In the genomic region with DNA sequence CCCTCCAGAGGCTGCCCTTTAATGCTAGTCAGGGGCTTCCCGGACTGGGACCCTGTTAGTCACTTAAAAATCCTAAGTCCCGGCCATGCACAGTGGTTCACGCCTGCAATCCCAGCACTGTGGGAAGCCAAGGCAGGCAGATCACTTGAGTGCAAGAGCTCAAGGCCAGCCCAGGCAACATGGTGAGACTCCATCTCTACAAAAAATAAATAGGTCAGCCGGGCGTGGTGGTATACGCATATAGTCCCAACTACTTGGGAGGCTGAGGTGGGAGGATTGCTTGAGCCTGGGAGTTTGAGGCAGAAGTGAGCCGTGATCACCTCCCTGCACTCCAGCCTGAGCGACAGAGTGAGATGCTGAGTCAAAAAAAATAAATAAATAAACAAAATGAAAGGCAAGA, we compare ENCODE assay signal across 1 cellular context.
TF ChIP-seq lines count a peak whose summit lies in the region.

No MANE protein-coding gene starts in this region.

TF ChIP-seq in HepG2, 621 proteins besides CTCF, POLR2A, EP300 and RAD21:
- TF ChIP-seq, protein P1, sequence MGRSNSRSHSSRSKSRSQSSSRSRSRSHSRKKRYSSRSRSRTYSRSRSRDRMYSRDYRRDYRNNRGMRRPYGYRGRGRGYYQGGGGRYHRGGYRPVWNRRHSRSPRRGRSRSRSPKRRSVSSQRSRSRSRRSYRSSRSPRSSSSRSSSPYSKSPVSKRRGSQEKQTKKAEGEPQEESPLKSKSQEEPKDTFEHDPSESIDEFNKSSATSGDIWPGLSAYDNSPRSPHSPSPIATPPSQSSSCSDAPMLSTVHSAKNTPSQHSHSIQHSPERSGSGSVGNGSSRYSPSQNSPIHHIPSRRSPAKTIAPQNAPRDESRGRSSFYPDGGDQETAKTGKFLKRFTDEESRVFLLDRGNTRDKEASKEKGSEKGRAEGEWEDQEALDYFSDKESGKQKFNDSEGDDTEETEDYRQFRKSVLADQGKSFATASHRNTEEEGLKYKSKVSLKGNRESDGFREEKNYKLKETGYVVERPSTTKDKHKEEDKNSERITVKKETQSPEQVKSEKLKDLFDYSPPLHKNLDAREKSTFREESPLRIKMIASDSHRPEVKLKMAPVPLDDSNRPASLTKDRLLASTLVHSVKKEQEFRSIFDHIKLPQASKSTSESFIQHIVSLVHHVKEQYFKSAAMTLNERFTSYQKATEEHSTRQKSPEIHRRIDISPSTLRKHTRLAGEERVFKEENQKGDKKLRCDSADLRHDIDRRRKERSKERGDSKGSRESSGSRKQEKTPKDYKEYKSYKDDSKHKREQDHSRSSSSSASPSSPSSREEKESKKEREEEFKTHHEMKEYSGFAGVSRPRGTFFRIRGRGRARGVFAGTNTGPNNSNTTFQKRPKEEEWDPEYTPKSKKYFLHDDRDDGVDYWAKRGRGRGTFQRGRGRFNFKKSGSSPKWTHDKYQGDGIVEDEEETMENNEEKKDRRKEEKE (IDR thresholded peaks at IDR 0.05) = no peak
- TF ChIP-seq, protein P2, sequence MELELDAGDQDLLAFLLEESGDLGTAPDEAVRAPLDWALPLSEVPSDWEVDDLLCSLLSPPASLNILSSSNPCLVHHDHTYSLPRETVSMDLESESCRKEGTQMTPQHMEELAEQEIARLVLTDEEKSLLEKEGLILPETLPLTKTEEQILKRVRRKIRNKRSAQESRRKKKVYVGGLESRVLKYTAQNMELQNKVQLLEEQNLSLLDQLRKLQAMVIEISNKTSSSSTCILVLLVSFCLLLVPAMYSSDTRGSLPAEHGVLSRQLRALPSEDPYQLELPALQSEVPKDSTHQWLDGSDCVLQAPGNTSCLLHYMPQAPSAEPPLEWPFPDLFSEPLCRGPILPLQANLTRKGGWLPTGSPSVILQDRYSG (CRISPR knock-in tag; IDR thresholded peaks at IDR 0.05) = no peak
- TF ChIP-seq HOXA7 (CRISPR knock-in tag; IDR thresholded peaks at IDR 0.05) (no peak), ZNF276 (CRISPR knock-in tag; IDR thresholded peaks at IDR 0.05; ENCODE audit: low read depth) (no peak), RBM22 (optimal IDR thresholded peaks at IDR 0.05; ENCODE audit: low read length) (no peak), PBX3 (CRISPR knock-in tag; IDR thresholded peaks at IDR 0.05; ENCODE audit: borderline replicate concordance) (no peak), MBNL3 (CRISPR knock-in tag; conservative IDR thresholded peaks at IDR 0.05) (no peak), ZNF256 (CRISPR knock-in tag; conservative IDR thresholded peaks at IDR 0.05) (no peak), KAT8 (CRISPR knock-in tag; IDR thresholded peaks at IDR 0.05) (no peak), SMARCE1 (IDR thresholded peaks at IDR 0.05; ENCODE audit: borderline replicate concordance) (no peak), ZNF672 (CRISPR knock-in tag; IDR thresholded peaks at IDR 0.05) (no peak), ZNF382 (CRISPR knock-in tag; IDR thresholded peaks at IDR 0.05; ENCODE audit: borderline replicate concordance) (no peak), SMAD1 (CRISPR knock-in tag; IDR thresholded peaks at IDR 0.05; ENCODE audit: borderline replicate concordance, low read depth) (no peak), GATAD1 (CRISPR knock-in tag; IDR thresholded peaks at IDR 0.05) (no peak), ZNF205 (CRISPR knock-in tag; IDR thresholded peaks at IDR 0.05) (no peak), KLF12 (CRISPR knock-in tag; IDR thresholded peaks at IDR 0.05; ENCODE audit: borderline replicate concordance) (no peak)
- TF ChIP-seq, protein P3, sequence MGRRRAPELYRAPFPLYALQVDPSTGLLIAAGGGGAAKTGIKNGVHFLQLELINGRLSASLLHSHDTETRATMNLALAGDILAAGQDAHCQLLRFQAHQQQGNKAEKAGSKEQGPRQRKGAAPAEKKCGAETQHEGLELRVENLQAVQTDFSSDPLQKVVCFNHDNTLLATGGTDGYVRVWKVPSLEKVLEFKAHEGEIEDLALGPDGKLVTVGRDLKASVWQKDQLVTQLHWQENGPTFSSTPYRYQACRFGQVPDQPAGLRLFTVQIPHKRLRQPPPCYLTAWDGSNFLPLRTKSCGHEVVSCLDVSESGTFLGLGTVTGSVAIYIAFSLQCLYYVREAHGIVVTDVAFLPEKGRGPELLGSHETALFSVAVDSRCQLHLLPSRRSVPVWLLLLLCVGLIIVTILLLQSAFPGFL (CRISPR knock-in tag; IDR thresholded peaks at IDR 0.05) = no peak
